Comparison of ENCODE assay signal across 8 cellular contexts in the genomic region with DNA sequence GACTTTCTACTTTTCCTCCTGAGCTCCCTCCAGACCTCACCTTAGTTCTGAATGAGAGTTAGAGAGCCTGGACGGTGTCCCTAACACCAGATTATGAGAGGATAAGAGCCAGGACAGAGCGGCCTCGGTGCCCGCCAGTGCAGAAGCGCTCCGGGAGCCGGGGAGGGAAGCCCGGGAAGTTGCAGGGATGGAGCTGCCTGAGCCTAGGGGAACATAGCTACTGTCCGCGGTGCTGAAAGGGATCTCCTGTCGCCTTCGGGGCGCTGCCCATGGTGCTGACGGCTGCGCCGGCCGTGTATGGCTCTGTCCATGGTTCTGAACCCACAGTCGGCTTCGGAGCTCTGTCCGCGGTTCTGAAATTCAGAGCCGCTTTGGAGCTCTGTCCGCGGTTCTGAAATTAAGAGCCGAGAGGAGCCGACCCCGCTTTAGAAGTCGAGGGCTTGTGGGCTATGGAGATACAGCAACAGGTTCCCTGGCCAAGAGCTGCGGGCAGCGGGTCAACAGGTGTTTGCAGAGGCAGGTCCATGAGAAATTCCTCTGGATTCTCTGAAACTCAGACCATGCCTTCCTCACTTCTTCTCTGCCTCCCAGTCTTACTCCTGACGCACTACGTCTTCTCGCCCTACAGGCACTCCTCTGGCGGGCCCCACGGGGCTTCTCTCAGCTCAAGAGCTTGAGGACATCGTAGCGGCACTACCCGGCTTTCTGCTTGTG. TPM values are rescaled to one million over a fixed set of nuclear protein-coding genes. Genes with fewer than 3 reads are reported as not detected.
DNase-seq lines count a peak whose midpoint lies in the region; ATAC-seq and TF ChIP-seq lines count a peak whose summit lies in the region.

No MANE protein-coding gene starts in this region.

- peaks cover 26 to 30% of the 10 kb centered on the region in 2 donors for H3K27me3 Mint-ChIP-seq in CD8-positive, alpha-beta memory T cell
- peaks cover 24 to 41% (median 28%) of the 10 kb centered on the region in 5 donors for H3K27me3 Mint-ChIP-seq in naive thymus-derived CD8-positive, alpha-beta T cell

- peak; percentile 81 to 92 (median 84) for DNase-seq in CD8-positive, alpha-beta memory T cell
- DNase-seq in RKO (ENCODE audit: low spot score) (peak; percentile 88), fibroblast of lung (ENCODE audit: low read depth in 2 of 2) (peak; percentile 82 to 90)
- peak; percentile 77 to 78 for DNase-seq in activated T-helper 1 cell treated with anti-CD3 and anti-CD28 coated beads, Interleukin-2, amount 50 U/mL, for 16 hours (ENCODE audit: low read depth in 1 of 2, low spot score in 1 of 2)
- DNase-seq in naive thymus-derived CD8-positive, alpha-beta T cell, result peak; percentile 83 to 97 (median 89)
- peak; percentile 96 to 98 for DNase-seq in stimulated activated effector memory CD8-positive, alpha-beta T cell treated with anti-CD3 and anti-CD28 coated beads, Interleukin-12 subunit alpha, Interleukin-12 subunit beta, amount 100 ng/mL, for 72 hours (ENCODE audit: low spot score in 2 of 2)

- H3K27ac Mint-ChIP-seq in CD8-positive, alpha-beta memory T cell, result peak overlapping the region in 2 of 8 donors; percentile 42 to 88
- peak overlapping the region in 3 of 10 donors; percentile 11 to 69 (median 64) for H3K27ac Mint-ChIP-seq in naive thymus-derived CD8-positive, alpha-beta T cell
- H3K27ac Mint-ChIP-seq in stimulated activated effector memory CD8-positive, alpha-beta T cell treated with anti-CD3 and anti-CD28 coated beads, Interleukin-12 subunit alpha, Interleukin-12 subunit beta, amount 100 ng/mL, for 72 hours, result no peak overlapping the region

- H3K4me1 Mint-ChIP-seq in CD8-positive, alpha-beta memory T cell, result peaks cover 5 to 13% (median 8%) of the 10 kb centered on the region in 3 donors
- peaks cover 5 to 13% (median 8%) of the 10 kb centered on the region in 4 donors for H3K4me1 Mint-ChIP-seq in naive thymus-derived CD8-positive, alpha-beta T cell
- H3K4me1 Mint-ChIP-seq in stimulated activated effector memory CD8-positive, alpha-beta T cell treated with anti-CD3 and anti-CD28 coated beads, Interleukin-12 subunit alpha, Interleukin-12 subunit beta, amount 100 ng/mL, for 72 hours, result peaks cover 34% of the 10 kb centered on the region

- peak overlapping the region in 2 of 7 donors; percentile 18 to 25 for H3K4me3 Mint-ChIP-seq in CD8-positive, alpha-beta memory T cell
- peak overlapping the region in 2 of 10 donors; percentile 24 to 53 for H3K4me3 Mint-ChIP-seq in naive thymus-derived CD8-positive, alpha-beta T cell
- no peak overlapping the region for H3K4me3 Mint-ChIP-seq in stimulated activated effector memory CD8-positive, alpha-beta T cell treated with anti-CD3 and anti-CD28 coated beads, Interleukin-12 subunit alpha, Interleukin-12 subunit beta, amount 100 ng/mL, for 72 hours

- no peak overlapping the region for H3K27ac ChIP-seq in CD8-positive, alpha-beta memory T cell (ENCODE audit: low read depth, low read length)
- H3K27ac ChIP-seq in fibroblast of lung (ENCODE audit: insufficient read depth, low read length), result no peak overlapping the region

- no peaks in the 10 kb centered on the region for H3K4me1 ChIP-seq in CD8-positive, alpha-beta memory T cell (ENCODE audit: insufficient read depth, low read length)
- H3K4me1 ChIP-seq in fibroblast of lung (ENCODE audit: control insufficient read depth, extremely low read depth, insufficient read depth, low read length), result peaks cover 9% of the 10 kb centered on the region

- H3K9ac ChIP-seq in fibroblast of lung (ENCODE audit: insufficient read depth, low read length), result no peak overlapping the region

- ATAC-seq in HG02798 (IDR thresholded peaks at IDR 0.05; ENCODE audit: poor library complexity, unreplicated experiment), result peak; percentile 57
- ATAC-seq in naive thymus-derived CD8-positive, alpha-beta T cell, result peak; percentile 75 to 91
- ATAC-seq in stimulated activated effector memory CD8-positive, alpha-beta T cell treated with anti-CD3 and anti-CD28 coated beads, Interleukin-12 subunit alpha, Interleukin-12 subunit beta, amount 100 ng/mL, for 72 hours, result peak; percentile 66
- ATAC-seq in HG02970 (IDR thresholded peaks at IDR 0.05; ENCODE audit: low FRiP score, unreplicated experiment), result no peak

- no peaks in the 10 kb centered on the region for H4K20me1 ChIP-seq in fibroblast of lung (ENCODE audit: control insufficient read depth, extremely low read depth, insufficient read depth, low read length)

- peaks cover 29% of the 10 kb centered on the region for H3K27me3 ChIP-seq in CD8-positive, alpha-beta memory T cell (ENCODE audit: insufficient read depth, low read length, poor library complexity, severe bottlenecking)
- H3K27me3 ChIP-seq in fibroblast of lung (ENCODE audit: control insufficient read depth, insufficient read depth, low read length), result peaks cover 2% of the 10 kb centered on the region

- no peak overlapping the region for H2AFZ ChIP-seq in fibroblast of lung (ENCODE audit: low read length)

- H3K36me3 Mint-ChIP-seq in CD8-positive, alpha-beta memory T cell, result no peaks in the 10 kb centered on the region
- H3K36me3 Mint-ChIP-seq in naive thymus-derived CD8-positive, alpha-beta T cell, result peaks cover 0 to 11% (median 2%) of the 10 kb centered on the region in 3 donors
- peaks cover 11% of the 10 kb centered on the region for H3K36me3 Mint-ChIP-seq in stimulated activated effector memory CD8-positive, alpha-beta T cell treated with anti-CD3 and anti-CD28 coated beads, Interleukin-12 subunit alpha, Interleukin-12 subunit beta, amount 100 ng/mL, for 72 hours

- H3K9me3 ChIP-seq in CD8-positive, alpha-beta memory T cell (ENCODE audit: low read length), result no peaks in the 10 kb centered on the region
- H3K9me3 ChIP-seq in fibroblast of lung (ENCODE audit: control insufficient read depth, insufficient read depth, low read depth, low read length), result no peaks in the 10 kb centered on the region

- TF ChIP-seq CTCF in fibroblast of lung (conservative IDR thresholded peaks at IDR 0.05 in 1 of 2, IDR thresholded peaks at IDR 0.05 in 1 of 2; ENCODE audit: low read depth in 1 of 2, low read length in 2 of 2), result no peak

- POLR2A ChIA-PET in CD8-positive, alpha-beta memory T cell (lab: Charles Lee), result interaction anchor here (0.6 to 1.3 kb wide), 8 partner anchors 12 to 1292 kb away, joined by 3 to 5 read pairs (median 4); a partner anchor contains a TSS
- POLR2A ChIA-PET in naive thymus-derived CD8-positive, alpha-beta T cell (lab: Charles Lee), result interaction anchor here (0.5 to 1.5 kb wide), 12 partner anchors 12 to 421 kb away, joined by 3 to 10 read pairs (median 3); a partner anchor contains a TSS

- no peaks in the 10 kb centered on the region for H3K36me3 ChIP-seq in CD8-positive, alpha-beta memory T cell (ENCODE audit: insufficient read depth, low read length)
- no peaks in the 10 kb centered on the region for H3K36me3 ChIP-seq in fibroblast of lung (ENCODE audit: control insufficient read depth, insufficient read depth, low read length)

- no peaks in the 10 kb centered on the region for H3K79me2 ChIP-seq in fibroblast of lung (ENCODE audit: control insufficient read depth, insufficient read depth, low read length)

- H3K4me3 ChIP-seq in CD8-positive, alpha-beta memory T cell (ENCODE audit: low read length), result no peak overlapping the region
- no peak overlapping the region for H3K4me3 ChIP-seq in fibroblast of lung (replicated peaks in 1 of 4; ENCODE audit: control extremely low read depth in 1 of 4, insufficient read depth in 1 of 4, low read depth in 3 of 4, low read length in 4 of 4)

- H3K4me2 ChIP-seq in fibroblast of lung (ENCODE audit: extremely low read depth, insufficient read depth, low read length), result no peak overlapping the region

- peaks cover 0 to 3% (median 2%) of the 10 kb centered on the region in 5 donors for H3K9me3 Mint-ChIP-seq in CD8-positive, alpha-beta memory T cell
- H3K9me3 Mint-ChIP-seq in naive thymus-derived CD8-positive, alpha-beta T cell, result peaks cover 0 to 22% (median 5%) of the 10 kb centered on the region in 9 donors
- peaks cover 4% of the 10 kb centered on the region for H3K9me3 Mint-ChIP-seq in stimulated activated effector memory CD8-positive, alpha-beta T cell treated with anti-CD3 and anti-CD28 coated beads, Interleukin-12 subunit alpha, Interleukin-12 subunit beta, amount 100 ng/mL, for 72 hours

- CTCF ChIA-PET in CD8-positive, alpha-beta memory T cell (lab: Charles Lee), result interaction anchor here (1.0 to 2.4 kb wide), 9 partner anchors 12 to 256 kb away, joined by 3 to 16 read pairs (median 7); a partner anchor contains a TSS

RNA-seq across cellular contexts. Expression of a gene that starts 0.8 kb away (rescaled TPM):
- total RNA-seq in CD8-positive, alpha-beta memory T cell, result not detected
- not detected for polyA plus RNA-seq in CD8-positive, alpha-beta memory T cell
- total RNA-seq in fibroblast of lung, result not detected in 2 replicates
- 0.08 and 0.16 TPM in 2 replicates for polyA plus RNA-seq in fibroblast of lung
- polyA plus RNA-seq in fibroblast of lung (2012), result 0.14 TPM in 1 of 2 replicates, not detected in the other
- not detected in 2 replicates for polyA minus RNA-seq in fibroblast of lung (ENCODE audit: low replicate concordance)
- not detected for total RNA-seq in naive thymus-derived CD8-positive, alpha-beta T cell
- not detected for polyA plus RNA-seq in naive thymus-derived CD8-positive, alpha-beta T cell

RNA-seq across cellular contexts. Expression of a gene that starts 17.0 kb away (rescaled TPM):
- 100 to 1,000 TPM; 148 to 152 TPM for total RNA-seq in CD8-positive, alpha-beta memory T cell
- polyA plus RNA-seq in CD8-positive, alpha-beta memory T cell, result 86.9 TPM
- 32.7 and 39.3 TPM in 2 replicates for total RNA-seq in fibroblast of lung
- polyA plus RNA-seq in fibroblast of lung, result 35.7 and 55.9 TPM in 2 replicates
- polyA plus RNA-seq in fibroblast of lung (2012), result 49.3 and 82.5 TPM in 2 replicates
- polyA minus RNA-seq in fibroblast of lung (ENCODE audit: low replicate concordance), result 44.4 and 96.5 TPM in 2 replicates
- 10 to 100 TPM; 24.8 to 24.9 TPM for total RNA-seq in naive thymus-derived CD8-positive, alpha-beta T cell
- polyA plus RNA-seq in naive thymus-derived CD8-positive, alpha-beta T cell, result 10 to 100 TPM; 86.9 to 98.2 (median 87.9) TPM

RNA-seq across cellular contexts. Expression of a gene that starts 45.1 kb away (rescaled TPM):
- 1 to 10 TPM; 5.3 to 6.6 TPM for total RNA-seq in CD8-positive, alpha-beta memory T cell
- polyA plus RNA-seq in CD8-positive, alpha-beta memory T cell, result 7.0 TPM
- total RNA-seq in fibroblast of lung, result 16.2 and 20.3 TPM in 2 replicates
- polyA plus RNA-seq in fibroblast of lung, result 5.0 and 5.1 TPM in 2 replicates
- 7.8 and 8.1 TPM in 2 replicates for polyA plus RNA-seq in fibroblast of lung (2012)
- polyA minus RNA-seq in fibroblast of lung (ENCODE audit: low replicate concordance), result 19.5 and 27.2 TPM in 2 replicates
- 10 to 100 TPM; 15.0 to 16.3 TPM for total RNA-seq in naive thymus-derived CD8-positive, alpha-beta T cell
- polyA plus RNA-seq in naive thymus-derived CD8-positive, alpha-beta T cell, result 1 to 10 TPM; 2.7 to 4.1 (median 3.4) TPM

RNA-seq across cellular contexts. Expression of a gene that starts 50.1 kb away (rescaled TPM):
- total RNA-seq in CD8-positive, alpha-beta memory T cell, result 1 to 10 TPM; 7.9 to 8.5 TPM
- polyA plus RNA-seq in CD8-positive, alpha-beta memory T cell, result 1.9 TPM
- total RNA-seq in fibroblast of lung, result under 0.01 and 0.17 TPM in 2 replicates
- 0.15 and 1.7 TPM in 2 replicates for polyA plus RNA-seq in fibroblast of lung
- 0.43 and 3.1 TPM in 2 replicates for polyA plus RNA-seq in fibroblast of lung (2012)
- 0.11 and 6.4 TPM in 2 replicates for polyA minus RNA-seq in fibroblast of lung (ENCODE audit: low replicate concordance)
- total RNA-seq in naive thymus-derived CD8-positive, alpha-beta T cell, result 10 to 100 TPM; 12.9 to 13.9 TPM
- 1 to 10 TPM; 1.4 to 3.9 (median 2.3) TPM for polyA plus RNA-seq in naive thymus-derived CD8-positive, alpha-beta T cell

RNA-seq across cellular contexts. Expression of a gene that starts 58.6 kb away (rescaled TPM):
- total RNA-seq in CD8-positive, alpha-beta memory T cell, result 10 to 100 TPM; 67.7 to 80.1 TPM
- 32.5 TPM for polyA plus RNA-seq in CD8-positive, alpha-beta memory T cell
- total RNA-seq in fibroblast of lung, result 28.2 and 39.6 TPM in 2 replicates
- 33.6 and 42.1 TPM in 2 replicates for polyA plus RNA-seq in fibroblast of lung
- polyA plus RNA-seq in fibroblast of lung (2012), result 41.5 and 54.8 TPM in 2 replicates
- polyA minus RNA-seq in fibroblast of lung (ENCODE audit: low replicate concordance), result 66.6 and 187 TPM in 2 replicates
- total RNA-seq in naive thymus-derived CD8-positive, alpha-beta T cell, result 10 to 100 TPM; 20.0 to 23.7 TPM
- 10 to 100 TPM; 20.0 to 25.4 (median 20.5) TPM for polyA plus RNA-seq in naive thymus-derived CD8-positive, alpha-beta T cell
